Comparison of ENCODE assay signal across 19 cellular contexts in genomic region chr3:5699811-5700210, GRCh38.
DNase-seq lines count a peak whose midpoint lies in the region; FAIRE-seq and TF ChIP-seq lines count a peak whose summit lies in the region.
"Had no signal": no experiment of that assay in that cellular context is flagged by ENCODE, and none has a peak within 500 bp of the region (broad histone marks: within the 10 kb centered on the region; RNA-seq: fewer than 3 reads in every experiment).

No MANE protein-coding gene starts in this region.

- H3K4me2 ChIP-seq in OCI-LY3 (ENCODE audit: low read length): peak overlapping the region; percentile 43

- H3K4me3 ChIP-seq in OCI-LY3 (ENCODE audit: low read length) (peak overlapping the region; percentile 25; the same call in 1 of the 2 replicates), small intestine (ENCODE audit: low read depth in 1 of 2, low read length in 2 of 2) (no peak overlapping the region)

- H3K36me3 Mint-ChIP-seq in activated naive CD8-positive, alpha-beta T cell treated with anti-CD3 and anti-CD28 coated beads for 36 hours: no peaks in the 10 kb centered on the region
- H3K36me3 Mint-ChIP-seq: CD4-positive, CD25-positive, alpha-beta regulatory T cell; CD8-positive, alpha-beta memory T cell had no signal

- H3K27ac ChIP-seq in OCI-LY3 (ENCODE audit: low read length) (peak overlapping the region; percentile 83), small intestine (ENCODE audit: low read depth in 1 of 2, low read length in 1 of 2) (no peak overlapping the region)

- in situ Hi-C loops in G401 (cut with HindIII; ENCODE audit: low sequenced_read_pairs): no loop called here

- H3K27me3 ChIP-seq in OCI-LY3 (ENCODE audit: low read depth, low read length): no peaks in the 10 kb centered on the region
- H3K27me3 ChIP-seq in small intestine (ENCODE audit: control insufficient read depth in 2 of 2, insufficient read depth in 2 of 2, low read length in 2 of 2): no peaks in the 10 kb centered on the region
- H3K27me3 ChIP-seq: BE2C had no signal

- FAIRE-seq in small intestine (lab: Jason Lieb, UNC) (no peak), RCC 7860 (lab: Jason Lieb, UNC) (no peak)
- FAIRE-seq: A204.1, D721Med, GM12892, GM18507, H1 had no signal

- H4K20me1 ChIP-seq in OCI-LY3 (ENCODE audit: insufficient read depth, low read length): no peaks in the 10 kb centered on the region

- DNase-seq in kidney tubule cell (ENCODE audit: low spot score): peak; percentile 3
- DNase-seq in small intestine: peak; percentile 40
- no peak for DNase-seq in activated naive CD8-positive, alpha-beta T cell treated with anti-CD3 and anti-CD28 coated beads for 36 hours
- no peak for DNase-seq in G401 (ENCODE audit: low spot score)
- DNase-seq in RCC 7860 (ENCODE audit: low spot score): no peak
- DNase-seq: ACHN; BE2C; C1 segment of cervical spinal cord; CD4-positive, CD25-positive, alpha-beta regulatory T cell; CD8-positive, alpha-beta memory T cell; COR-L47; GDM1; H9 had no signal

- no peak overlapping the region for H2AFZ ChIP-seq in OCI-LY3 (ENCODE audit: low read depth, low read length)

- no peaks in the 10 kb centered on the region for H3K4me1 Mint-ChIP-seq in activated naive CD8-positive, alpha-beta T cell treated with anti-CD3 and anti-CD28 coated beads for 36 hours
- H3K4me1 Mint-ChIP-seq: CD4-positive, CD25-positive, alpha-beta regulatory T cell; CD8-positive, alpha-beta memory T cell had no signal

- H3K9ac ChIP-seq in OCI-LY3 (ENCODE audit: low read length): peak overlapping the region; percentile 29; the same call in 1 of the 2 replicates

- H3K79me2 ChIP-seq in OCI-LY3 (ENCODE audit: low read length): no peaks in the 10 kb centered on the region

- H3K36me3 ChIP-seq in OCI-LY3 (replicated peaks; ENCODE audit: low read depth, low read length) (peaks cover 9% of the 10 kb centered on the region), small intestine (ENCODE audit: control insufficient read depth in 2 of 2, insufficient read depth in 2 of 2, low read length in 2 of 2) (no peaks in the 10 kb centered on the region)
- H3K36me3 ChIP-seq: BE2C had no signal

- H3K27ac Mint-ChIP-seq in activated naive CD8-positive, alpha-beta T cell treated with anti-CD3 and anti-CD28 coated beads for 36 hours: no peak overlapping the region
- H3K27ac Mint-ChIP-seq: CD4-positive, CD25-positive, alpha-beta regulatory T cell; CD8-positive, alpha-beta memory T cell; H9 had no signal

- WGBS in small intestine, 3 donors: 68 to 83% (median 75%) methylated on average over 2 of the region's 2 CpGs

- no peak overlapping the region for H3K4me3 Mint-ChIP-seq in activated naive CD8-positive, alpha-beta T cell treated with anti-CD3 and anti-CD28 coated beads for 36 hours
- H3K4me3 Mint-ChIP-seq: CD4-positive, CD25-positive, alpha-beta regulatory T cell; CD8-positive, alpha-beta memory T cell; H9 had no signal

- H3K27me3 Mint-ChIP-seq in activated naive CD8-positive, alpha-beta T cell treated with anti-CD3 and anti-CD28 coated beads for 36 hours: no peaks in the 10 kb centered on the region
- H3K27me3 Mint-ChIP-seq: CD4-positive, CD25-positive, alpha-beta regulatory T cell had no signal

- no peak for TF ChIP-seq CTCF in OCI-LY3 (IDR thresholded peaks at IDR 0.05; ENCODE audit: low read depth, low read length)

- peaks cover 56% of the 10 kb centered on the region for H3K4me1 ChIP-seq in OCI-LY3 (ENCODE audit: low read length)
- H3K4me1 ChIP-seq in small intestine (ENCODE audit: control insufficient read depth in 2 of 2, insufficient read depth in 1 of 2, low read depth in 1 of 2, low read length in 1 of 2): no peaks in the 10 kb centered on the region
- H3K4me1 ChIP-seq: BE2C had no signal

- H3K9me3 ChIP-seq in OCI-LY3 (ENCODE audit: insufficient read depth, low read length): 0 out of 2 replicates have a peak, but pooled peaks cover 5% of the 10 kb centered on the region
- H3K9me3 ChIP-seq in small intestine (ENCODE audit: control insufficient read depth, low read depth): no peaks in the 10 kb centered on the region
- H3K9me3 ChIP-seq: BE2C had no signal

- H3K9me3 Mint-ChIP-seq in activated naive CD8-positive, alpha-beta T cell treated with anti-CD3 and anti-CD28 coated beads for 36 hours: peaks cover 2% of the 10 kb centered on the region

Comparison
In these comparisons a context has a peak if more than half of its experiments do, and no peak if none do; other contexts are left out.
1. DNase-seq: peak in kidney tubule cell (single experiment) and small intestine (single experiment); none in activated naive CD8-positive, alpha-beta T cell treated with anti-CD3 and anti-CD28 coated beads for 36 hours (single experiment), G401 (single experiment) and RCC 7860 (single experiment).